In the genomic region with DNA sequence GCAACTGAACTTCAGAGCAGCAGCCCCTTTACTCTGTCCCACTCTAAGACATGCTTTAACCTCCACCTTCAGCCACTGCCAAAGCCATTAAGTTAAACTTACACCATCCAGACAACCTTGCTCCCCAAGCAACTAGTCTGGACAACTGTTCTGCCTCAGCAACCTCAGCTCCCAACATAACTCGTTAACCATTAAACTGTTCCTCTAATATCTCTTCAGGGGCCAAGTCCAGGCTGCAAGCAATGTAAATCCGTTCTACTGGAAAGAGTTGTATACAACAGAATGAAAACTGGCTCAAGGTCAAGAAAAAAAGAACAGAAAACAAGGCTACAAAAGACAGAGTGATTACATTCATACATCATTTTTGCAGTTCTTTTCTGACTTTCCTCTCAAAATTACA, we compare ENCODE assay signal across 21 cellular contexts.
DNase-seq lines count a peak whose midpoint lies in the region; ATAC-seq and FAIRE-seq lines count a peak whose summit lies in the region.
"Had no signal": no experiment of that assay in that cellular context is flagged by ENCODE, and none has a peak within 500 bp of the region (broad histone marks: within the 10 kb centered on the region; RNA-seq: fewer than 3 reads in every experiment).

No MANE protein-coding gene starts in this region.

- ATAC-seq in GM21529 (IDR thresholded peaks at IDR 0.05; ENCODE audit: unreplicated experiment): no peak
- ATAC-seq: activated T-helper 17 cell treated with anti-CD3 and anti-CD28 coated beads, Interleukin-2, amount 50 U/mL, for 72 hours; lower lobe of right lung had no signal

- H2AFZ ChIP-seq in ACC112 (ENCODE audit: low read length, unreplicated experiment): peak overlapping the region; percentile 83

- H3K4me3 ChIP-seq in ACC112 (ENCODE audit: low read depth, low read length) (no peak overlapping the region), mucosa of rectum (ENCODE audit: low read length in 2 of 2) (no peak overlapping the region)
- H3K4me3 ChIP-seq: lower lobe of right lung, vagina had no signal

- H3K27me3 ChIP-seq in ACC112 (ENCODE audit: insufficient read depth, low read length) (no peaks in the 10 kb centered on the region), mucosa of rectum (ENCODE audit: control insufficient read depth in 2 of 2, insufficient read depth in 2 of 2, low read length in 2 of 2) (no peaks in the 10 kb centered on the region)
- H3K27me3 ChIP-seq: vagina had no signal

- H3K79me2 ChIP-seq in ACC112 (ENCODE audit: control insufficient read depth, insufficient read depth, low read length, unreplicated experiment): no peaks in the 10 kb centered on the region

- H3K9me3 ChIP-seq in mucosa of rectum (ENCODE audit: control insufficient read depth in 2 of 2, low read length in 2 of 2): no peaks in the 10 kb centered on the region
- H3K9me3 ChIP-seq: lower lobe of right lung, vagina had no signal

- H3K36me3 ChIP-seq in ACC112 (ENCODE audit: insufficient read depth, low read length): peaks cover 4% of the 10 kb centered on the region; the same call in 1 of the 2 replicates
- no peaks in the 10 kb centered on the region for H3K36me3 ChIP-seq in mucosa of rectum (ENCODE audit: control insufficient read depth in 2 of 2, insufficient read depth in 2 of 2, low read length in 2 of 2)
- H3K36me3 ChIP-seq: lower lobe of right lung, vagina had no signal

- peak; percentile 100 for FAIRE-seq in RCC 7860 (lab: Jason Lieb, UNC)

- no peak overlapping the region for H3K9ac ChIP-seq in mucosa of rectum (ENCODE audit: low read depth in 1 of 2, low read length in 2 of 2)

- H3K27ac ChIP-seq in ACC112 (ENCODE audit: low read depth, low read length): peak overlapping the region; percentile 38
- peak overlapping the region; percentile 24 to 39 for H3K27ac ChIP-seq in mucosa of rectum (ENCODE audit: low read depth in 2 of 2, low read length in 2 of 2)
- H3K27ac ChIP-seq: lower lobe of right lung, vagina had no signal

- peaks cover 60% of the 10 kb centered on the region for H3K4me1 ChIP-seq in ACC112 (ENCODE audit: control insufficient read depth, insufficient read depth, low read length, unreplicated experiment)
- peaks cover 0 to 4% of the 10 kb centered on the region in 2 donors for H3K4me1 ChIP-seq in mucosa of rectum (ENCODE audit: control insufficient read depth in 2 of 2, insufficient read depth in 2 of 2, low read length in 2 of 2)
- H3K4me1 ChIP-seq: vagina had no signal

- peak; percentile 97 for DNase-seq in RCC 7860 (ENCODE audit: low spot score)
- DNase-seq in iris pigment epithelial cell (ENCODE audit: low read depth): peak; percentile 48
- DNase-seq in NCI-H1417 (lab: John Stamatoyannopoulos, UW): no peak
- no peak for DNase-seq in cerebellar cortex (ENCODE audit: low spot score)
- no peak for DNase-seq in dermis blood vessel endothelial cell
- DNase-seq: activated CD4-positive, alpha-beta T cell treated with anti-CD3 and anti-CD28 coated beads for 48 hours; activated naive CD8-positive, alpha-beta T cell treated with anti-CD3 and anti-CD28 coated beads, Interleukin-2, amount 10 ng/mL, durations not matched to agents 7 days and 5 days; CD4-positive, alpha-beta T cell; DMS53; KG1; lower lobe of right lung; MV-4-11; naive B cell; NCI-H2029 treated with DMSO at 0.1 percent for 48 hours; NCI-H446 treated with DMSO at 0.1 percent for 48 hours; stimulated activated CD4-positive, alpha-beta T cell treated with anti-CD3 and anti-CD28 coated beads, Interleukin-4, amount 100 ng/mL, for 24 hours had no signal

Comparison
In these comparisons a context has a peak if more than half of its experiments do, and no peak if none do; other contexts are left out.
1. DNase-seq: peak in RCC 7860 (single experiment) and iris pigment epithelial cell (single experiment); none in NCI-H1417 (0 of 3), cerebellar cortex (single experiment) and dermis blood vessel endothelial cell (single experiment).